Comparison of ENCODE assay signal across 9 cellular contexts in the genomic region with DNA sequence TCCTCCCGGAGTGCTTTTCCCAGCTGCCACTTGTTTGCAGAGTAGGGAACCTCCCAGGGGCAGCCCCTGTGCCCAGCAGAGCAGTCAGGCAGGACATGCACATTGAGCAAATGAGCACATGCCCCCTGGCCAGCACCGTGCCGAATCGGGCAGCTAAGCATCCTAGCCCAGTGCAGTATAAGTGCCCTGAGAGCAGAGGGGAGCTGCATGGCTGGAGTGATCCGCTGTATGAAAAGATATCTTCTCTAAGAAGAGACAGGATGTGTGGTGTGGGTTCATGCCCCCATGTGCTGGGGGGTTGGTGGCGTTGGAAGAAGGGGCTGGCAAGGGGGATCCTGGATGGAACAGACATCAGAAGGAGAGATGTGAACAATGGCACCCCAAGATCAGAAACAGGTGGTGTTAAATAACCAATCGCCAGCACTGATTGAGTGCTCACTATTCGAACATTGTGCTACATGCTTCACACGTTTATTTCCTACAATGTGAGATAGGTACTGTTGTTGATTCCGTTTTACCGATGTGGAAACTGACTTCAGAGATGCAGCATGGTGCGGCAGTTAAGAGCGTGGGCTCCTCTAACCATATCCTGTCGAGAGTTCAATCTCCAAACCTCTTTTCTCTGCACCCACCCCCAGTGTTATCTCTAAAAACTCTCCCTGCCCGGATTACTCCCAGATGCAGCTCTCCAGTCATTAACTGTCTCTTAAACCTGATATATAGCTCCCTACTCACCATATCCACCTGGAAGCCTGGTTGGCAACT. TPM values are rescaled to one million over a fixed set of nuclear protein-coding genes. Genes with fewer than 3 reads are reported as not detected.
DNase-seq lines count a peak whose midpoint lies in the region; ATAC-seq, FAIRE-seq and TF ChIP-seq lines count a peak whose summit lies in the region.
"Had no signal": no experiment of that assay in that cellular context is flagged by ENCODE, and none has a peak within 500 bp of the region (broad histone marks: within the 10 kb centered on the region; RNA-seq: fewer than 3 reads in every experiment).

No MANE protein-coding gene starts in this region.

- no peak overlapping the region for H2AFZ ChIP-seq in HepG2 (ENCODE audit: low read length)

- TF ChIP-seq CTCF in HepG2 (CRISPR knock-in tag; IDR thresholded peaks at IDR 0.05) (no peak), right lobe of liver (IDR thresholded peaks at IDR 0.05) (no peak), D721Med (IDR thresholded peaks at IDR 0.05; ENCODE audit: insufficient read depth, missing control alignments) (no peak)

- BruUV-seq in HepG2 (replicated peaks; lab: Mats Ljungman, UMichigan), result no TSS peak

- peak overlapping the region; percentile 68 for H3K4me2 ChIP-seq in HepG2 (ENCODE audit: low read depth, low read length)

- H3K9me3 ChIP-seq in HepG2 (ENCODE audit: low read length) (no peaks in the 10 kb centered on the region), right lobe of liver (no peaks in the 10 kb centered on the region), mucosa of rectum (ENCODE audit: control insufficient read depth in 2 of 2, low read length in 2 of 2) (no peaks in the 10 kb centered on the region)

- peak; percentile 8 for ATAC-seq in HepG2
- ATAC-seq in right lobe of liver, result no peak
- ATAC-seq in HG02840 (IDR thresholded peaks at IDR 0.05; ENCODE audit: low FRiP score, unreplicated experiment), result no peak

- WGBS in HepG2 (ENCODE audit: low lambda C conversion rate), result 91% methylated on average over 15 of the region's 15 CpGs
- WGBS in right lobe of liver (ENCODE audit: insufficient coverage, low coverage, low lambda C conversion rate, missing lambda C conversion rate), result 87% methylated on average over 13 of the region's 15 CpGs
- 82% methylated on average over 15 of the region's 15 CpGs for WGBS in urinary bladder

- FAIRE-seq in HepG2 (lab: Jason Lieb, UNC), result no peak
- FAIRE-seq in D721Med (lab: Jason Lieb, UNC), result no peak

- intact Hi-C loops in HepG2 (cut with micrococcal nuclease; ENCODE audit: unreplicated experiment) (no loop called here), right lobe of liver (cut with DNase I) (no loop called here)

- peaks cover 28% of the 10 kb centered on the region for H3K4me1 ChIP-seq in HepG2 (ENCODE audit: insufficient read depth, low read length)
- H3K4me1 ChIP-seq in right lobe of liver, result peaks cover 0 to 15% (median 5%) of the 10 kb centered on the region in 4 donors
- peaks cover 23 to 26% of the 10 kb centered on the region in 2 donors for H3K4me1 ChIP-seq in mucosa of rectum (ENCODE audit: control insufficient read depth in 2 of 2, insufficient read depth in 2 of 2, low read length in 2 of 2)
- H3K4me1 ChIP-seq in urinary bladder (ENCODE audit: insufficient read depth), result no peaks in the 10 kb centered on the region

- CTCF ChIA-PET in HepG2 (lab: Yijun Ruan, JAX; ENCODE audit: low intra/inter-chr PET ratio, low total read pairs), result interaction anchor here (1.1 kb wide), 1 partner anchor 82 kb away, joined by 3 read pairs; a partner anchor contains a TSS

- H3K27ac ChIP-seq in HepG2 (ENCODE audit: extremely low read length, insufficient read depth, low read length) (no peak overlapping the region), right lobe of liver (no peak overlapping the region), mucosa of rectum (ENCODE audit: low read depth in 2 of 2, low read length in 2 of 2) (peak overlapping the region; percentile 26 to 86), urinary bladder (ENCODE audit: low read depth) (no peak overlapping the region)

- DNase-seq in HepG2 (ENCODE audit: low spot score) (no peak), right lobe of liver (no peak), D721Med (ENCODE audit: insufficient read length, low spot score) (no peak), LoVo (ENCODE audit: low spot score) (no peak)
- DNase-seq in activated naive CD4-positive, alpha-beta T cell treated with anti-CD3 and anti-CD28 coated beads, Interleukin-2, amount 50 U/mL, for 16 hours, result peak; percentile 45

- POLR2A ChIA-PET in HepG2 (lab: Yijun Ruan, JAX), result interaction anchor here (0.7 kb wide), 1 partner anchor 131 kb away, joined by 4 read pairs; a partner anchor contains a TSS

- H3K79me2 ChIP-seq in HepG2 (ENCODE audit: insufficient read depth, low read length), result no peaks in the 10 kb centered on the region

- H3K27me3 ChIP-seq in HepG2 (ENCODE audit: control insufficient read depth in 1 of 2, insufficient read depth in 2 of 2, low read length in 2 of 2) (no peaks in the 10 kb centered on the region), right lobe of liver (no peaks in the 10 kb centered on the region), mucosa of rectum (ENCODE audit: control insufficient read depth in 2 of 2, insufficient read depth in 2 of 2, low read length in 2 of 2) (no peaks in the 10 kb centered on the region)
- H3K27me3 ChIP-seq: SJSA1 had no signal

- in situ Hi-C loops in HepG2 (cut with HindIII; ENCODE audit: extremely low pct_ligation_motif_present, low pct_unique_long_range_greater_than_20kb), result no loop called here

- no peak for TF ChIP-seq POLR2A in HepG2 (IDR thresholded peaks at IDR 0.05; ENCODE audit: insufficient read depth in 1 of 2, low read depth in 2 of 2, low read length in 2 of 2)
- no peak for TF ChIP-seq POLR2A in right lobe of liver (IDR thresholded peaks at IDR 0.05)

- H3K36me3 ChIP-seq in HepG2 (replicated peaks in 1 of 2; ENCODE audit: control insufficient read depth in 1 of 2, insufficient read depth in 2 of 2, low read length in 2 of 2) (peaks cover 2 to 11% of the 10 kb centered on the region in 2 experiments; a peak in 3 of 5 replicates), right lobe of liver (peaks cover 0 to 6% (median 0%) of the 10 kb centered on the region in 4 donors), mucosa of rectum (ENCODE audit: control insufficient read depth in 2 of 2, insufficient read depth in 2 of 2, low read length in 2 of 2) (peaks cover 2 to 19% of the 10 kb centered on the region in 2 donors), urinary bladder (ENCODE audit: insufficient read depth) (no peaks in the 10 kb centered on the region)

- H4K20me1 ChIP-seq in HepG2 (ENCODE audit: insufficient read depth, low read length), result no peaks in the 10 kb centered on the region

- peak overlapping the region; percentile 72 for H3K9ac ChIP-seq in HepG2 (ENCODE audit: insufficient read depth, low read depth, low read length)
- peak overlapping the region; percentile 16 to 80 for H3K9ac ChIP-seq in mucosa of rectum (ENCODE audit: low read depth in 1 of 2, low read length in 2 of 2)

- TF ChIP-seq EP300 in HepG2 (IDR thresholded peaks at IDR 0.05; ENCODE audit: low read depth in 2 of 2, low read length in 2 of 2) (no peak), HepG2 (CRISPR knock-in tag; IDR thresholded peaks at IDR 0.05; ENCODE audit: borderline replicate concordance) (no peak)

- H3K4me3 ChIP-seq in HepG2 (replicated peaks in 1 of 3; ENCODE audit: insufficient read depth in 1 of 3, low read depth in 2 of 3, low read length in 3 of 3) (peak overlapping the region in 1 of 3 experiments; percentile 75; a peak in 2 of 6 replicates), right lobe of liver (peak overlapping the region in 1 of 3 donors; percentile 61), mucosa of rectum (ENCODE audit: low read length in 2 of 2) (peak overlapping the region; percentile 13 to 91), urinary bladder (ENCODE audit: low read depth, low read length) (peak overlapping the region; percentile 32)

- no peak for TF ChIP-seq RAD21 in HepG2 (CRISPR knock-in tag; IDR thresholded peaks at IDR 0.05)

RNA-seq across cellular contexts. Expression of a gene that starts 1.3 kb away (rescaled TPM):
- total RNA-seq in HepG2 (2016; rRNA removed; fragmentation: Illumina TruSeq; extraction: Trizol) (51.8 and 54.7 TPM in 2 replicates), right lobe of liver (10 to 100 TPM; 20.8 to 33.9 (median 25.7) TPM), urinary bladder (42.9 TPM)
- total RNA-seq in HepG2 (2016; cell fraction: cytosol; rRNA removed; fragmentation: Illumina TruSeq; extraction: Trizol; ENCODE audit: low read depth), result 29.3 and 29.9 TPM in 2 replicates
- total RNA-seq in HepG2 (2016; cell fraction: insoluble cytoplasmic fraction; rRNA removed; fragmentation: Illumina TruSeq; extraction: Trizol), result 49.6 and 51.5 TPM in 2 replicates
- 34.6 and 35.9 TPM in 2 replicates for total RNA-seq in HepG2 (2016; cell fraction: membrane; rRNA removed; fragmentation: Illumina TruSeq; extraction: Trizol)
- total RNA-seq in HepG2 (2016; cell fraction: nucleus; rRNA removed; fragmentation: Illumina TruSeq; extraction: Trizol), result 23.8 and 25.0 TPM in 2 replicates
- polyA plus RNA-seq in HepG2 (2011; rRNA removed) (110 and 113 TPM in 2 replicates), urinary bladder (135 TPM)
- 108 and 172 TPM in 2 replicates for polyA plus RNA-seq in HepG2 (2011; cell fraction: cytosol; rRNA removed)
- 78.7 and 80.7 TPM in 2 replicates for polyA plus RNA-seq in HepG2 (2011; cell fraction: nucleus; rRNA removed)
- polyA plus RNA-seq in HepG2 (2012), result 58.6 and 77.3 TPM in 2 replicates
- polyA plus RNA-seq in HepG2 (2016; cell fraction: cytosol; fragmentation: Illumina TruSeq; extraction: Trizol; ENCODE audit: low read depth), result 24.7 and 25.0 TPM in 2 replicates
- 54.4 and 55.2 TPM in 2 replicates for polyA plus RNA-seq in HepG2 (2016; cell fraction: insoluble cytoplasmic fraction; fragmentation: Illumina TruSeq; extraction: Trizol; ENCODE audit: low read depth)
- polyA plus RNA-seq in HepG2 (2016; cell fraction: membrane; fragmentation: Illumina TruSeq; extraction: Trizol; ENCODE audit: low read depth), result 28.2 and 32.3 TPM in 2 replicates
- polyA plus RNA-seq in HepG2 (2016; cell fraction: nucleus; fragmentation: Illumina TruSeq; extraction: Trizol; ENCODE audit: insufficient read depth, low read depth), result 38.0 and 39.2 TPM in 2 replicates
- polyA minus RNA-seq in HepG2 (2011; rRNA and poly(A)+ RNA removed; ENCODE audit: low replicate concordance), result 79.5 and 121 TPM in 2 replicates
- polyA minus RNA-seq in HepG2 (2011; cell fraction: cytosol; rRNA and poly(A)+ RNA removed), result 35.7 and 42.3 TPM in 2 replicates
- polyA minus RNA-seq in HepG2 (2011; cell fraction: nucleus; rRNA and poly(A)+ RNA removed), result 23.3 and 30.8 TPM in 2 replicates

RNA-seq across cellular contexts. Expression of a gene that starts 15.0 kb away (rescaled TPM):
- total RNA-seq in HepG2 (2016; rRNA removed; fragmentation: Illumina TruSeq; extraction: Trizol) (5.1 and 6.9 TPM in 2 replicates), right lobe of liver (100 to 1,000 TPM in 2 of 6 experiments, 10 to 100 TPM in 4; 29.1 to 133 (median 40.9) TPM), urinary bladder (20.4 TPM)
- 19.7 and 21.6 TPM in 2 replicates for total RNA-seq in HepG2 (2016; cell fraction: cytosol; rRNA removed; fragmentation: Illumina TruSeq; extraction: Trizol; ENCODE audit: low read depth)
- 3.5 and 6.0 TPM in 2 replicates for total RNA-seq in HepG2 (2016; cell fraction: insoluble cytoplasmic fraction; rRNA removed; fragmentation: Illumina TruSeq; extraction: Trizol)
- total RNA-seq in HepG2 (2016; cell fraction: membrane; rRNA removed; fragmentation: Illumina TruSeq; extraction: Trizol), result 16.8 and 19.3 TPM in 2 replicates
- total RNA-seq in HepG2 (2016; cell fraction: nucleus; rRNA removed; fragmentation: Illumina TruSeq; extraction: Trizol), result 5.3 and 5.6 TPM in 2 replicates
- polyA plus RNA-seq in HepG2 (2011; rRNA removed) (26.9 and 36.5 TPM in 2 replicates), urinary bladder (80.2 TPM)
- 56.6 and 72.3 TPM in 2 replicates for polyA plus RNA-seq in HepG2 (2011; cell fraction: cytosol; rRNA removed)
- polyA plus RNA-seq in HepG2 (2011; cell fraction: nucleus; rRNA removed), result 67.1 and 76.3 TPM in 2 replicates
- 21.5 and 23.1 TPM in 2 replicates for polyA plus RNA-seq in HepG2 (2012)
- polyA plus RNA-seq in HepG2 (2016; cell fraction: cytosol; fragmentation: Illumina TruSeq; extraction: Trizol; ENCODE audit: low read depth), result 118 and 120 TPM in 2 replicates
- 17.4 and 19.8 TPM in 2 replicates for polyA plus RNA-seq in HepG2 (2016; cell fraction: insoluble cytoplasmic fraction; fragmentation: Illumina TruSeq; extraction: Trizol; ENCODE audit: low read depth)
- 70.1 and 76.5 TPM in 2 replicates for polyA plus RNA-seq in HepG2 (2016; cell fraction: membrane; fragmentation: Illumina TruSeq; extraction: Trizol; ENCODE audit: low read depth)
- 24.6 and 30.7 TPM in 2 replicates for polyA plus RNA-seq in HepG2 (2016; cell fraction: nucleus; fragmentation: Illumina TruSeq; extraction: Trizol; ENCODE audit: insufficient read depth, low read depth)
- polyA minus RNA-seq in HepG2 (2011; rRNA and poly(A)+ RNA removed; ENCODE audit: low replicate concordance), result 6.6 and 13.2 TPM in 2 replicates
- polyA minus RNA-seq in HepG2 (2011; cell fraction: cytosol; rRNA and poly(A)+ RNA removed), result 5.4 and 6.5 TPM in 2 replicates
- 7.3 and 8.6 TPM in 2 replicates for polyA minus RNA-seq in HepG2 (2011; cell fraction: nucleus; rRNA and poly(A)+ RNA removed)

RNA-seq across cellular contexts. Expression of a gene that starts 21.1 kb away (rescaled TPM):
- total RNA-seq in HepG2 (2016; rRNA removed; fragmentation: Illumina TruSeq; extraction: Trizol) (7.7 and 8.5 TPM in 2 replicates), right lobe of liver (10 to 100 TPM in 4 of 6 experiments, 1 to 10 TPM in 2; 8.6 to 21.3 (median 15.0) TPM), urinary bladder (12.6 TPM)
- 2.1 and 3.4 TPM in 2 replicates for total RNA-seq in HepG2 (2016; cell fraction: cytosol; rRNA removed; fragmentation: Illumina TruSeq; extraction: Trizol; ENCODE audit: low read depth)
- total RNA-seq in HepG2 (2016; cell fraction: insoluble cytoplasmic fraction; rRNA removed; fragmentation: Illumina TruSeq; extraction: Trizol), result 6.0 and 8.5 TPM in 2 replicates
- total RNA-seq in HepG2 (2016; cell fraction: membrane; rRNA removed; fragmentation: Illumina TruSeq; extraction: Trizol), result 8.3 and 9.9 TPM in 2 replicates
- total RNA-seq in HepG2 (2016; cell fraction: nucleus; rRNA removed; fragmentation: Illumina TruSeq; extraction: Trizol), result 7.3 and 8.9 TPM in 2 replicates
- polyA plus RNA-seq in HepG2 (2011; rRNA removed) (8.2 and 9.4 TPM in 2 replicates), urinary bladder (18.5 TPM)
- 5.2 and 10.7 TPM in 2 replicates for polyA plus RNA-seq in HepG2 (2011; cell fraction: cytosol; rRNA removed)
- 38.2 and 58.0 TPM in 2 replicates for polyA plus RNA-seq in HepG2 (2011; cell fraction: nucleus; rRNA removed)
- 4.4 and 9.1 TPM in 2 replicates for polyA plus RNA-seq in HepG2 (2012)
- 3.2 and 3.6 TPM in 2 replicates for polyA plus RNA-seq in HepG2 (2016; cell fraction: cytosol; fragmentation: Illumina TruSeq; extraction: Trizol; ENCODE audit: low read depth)
- polyA plus RNA-seq in HepG2 (2016; cell fraction: insoluble cytoplasmic fraction; fragmentation: Illumina TruSeq; extraction: Trizol; ENCODE audit: low read depth), result 5.6 and 8.6 TPM in 2 replicates
- 7.7 and 8.1 TPM in 2 replicates for polyA plus RNA-seq in HepG2 (2016; cell fraction: membrane; fragmentation: Illumina TruSeq; extraction: Trizol; ENCODE audit: low read depth)
- 19.9 and 22.6 TPM in 2 replicates for polyA plus RNA-seq in HepG2 (2016; cell fraction: nucleus; fragmentation: Illumina TruSeq; extraction: Trizol; ENCODE audit: insufficient read depth, low read depth)
- polyA minus RNA-seq in HepG2 (2011; rRNA and poly(A)+ RNA removed; ENCODE audit: low replicate concordance), result 29.1 and 72.8 TPM in 2 replicates
- 10.6 and 11.6 TPM in 2 replicates for polyA minus RNA-seq in HepG2 (2011; cell fraction: cytosol; rRNA and poly(A)+ RNA removed)
- 6.8 and 9.1 TPM in 2 replicates for polyA minus RNA-seq in HepG2 (2011; cell fraction: nucleus; rRNA and poly(A)+ RNA removed)

RNA-seq across cellular contexts. Expression of a gene that starts 23.9 kb away (rescaled TPM):
- total RNA-seq in HepG2 (2016; rRNA removed; fragmentation: Illumina TruSeq; extraction: Trizol), result 19.7 and 23.2 TPM in 2 replicates
- 18.4 and 24.3 TPM in 2 replicates for total RNA-seq in HepG2 (2016; cell fraction: cytosol; rRNA removed; fragmentation: Illumina TruSeq; extraction: Trizol; ENCODE audit: low read depth)
- 14.9 and 23.0 TPM in 2 replicates for total RNA-seq in HepG2 (2016; cell fraction: insoluble cytoplasmic fraction; rRNA removed; fragmentation: Illumina TruSeq; extraction: Trizol)
- total RNA-seq in HepG2 (2016; cell fraction: membrane; rRNA removed; fragmentation: Illumina TruSeq; extraction: Trizol), result 24.4 and 32.7 TPM in 2 replicates
- 16.1 and 17.6 TPM in 2 replicates for total RNA-seq in HepG2 (2016; cell fraction: nucleus; rRNA removed; fragmentation: Illumina TruSeq; extraction: Trizol)
- 15.0 and 15.2 TPM in 2 replicates for polyA plus RNA-seq in HepG2 (2011; rRNA removed)
- 13.5 and 23.6 TPM in 2 replicates for polyA plus RNA-seq in HepG2 (2011; cell fraction: cytosol; rRNA removed)
- polyA plus RNA-seq in HepG2 (2011; cell fraction: nucleus; rRNA removed), result 32.3 and 35.7 TPM in 2 replicates
- 11.0 and 19.0 TPM in 2 replicates for polyA plus RNA-seq in HepG2 (2012)
- 34.7 and 53.1 TPM in 2 replicates for polyA plus RNA-seq in HepG2 (2016; cell fraction: cytosol; fragmentation: Illumina TruSeq; extraction: Trizol; ENCODE audit: low read depth)
- polyA plus RNA-seq in HepG2 (2016; cell fraction: insoluble cytoplasmic fraction; fragmentation: Illumina TruSeq; extraction: Trizol; ENCODE audit: low read depth), result 31.6 and 43.1 TPM in 2 replicates
- 52.5 and 57.8 TPM in 2 replicates for polyA plus RNA-seq in HepG2 (2016; cell fraction: membrane; fragmentation: Illumina TruSeq; extraction: Trizol; ENCODE audit: low read depth)
- 45.1 and 46.7 TPM in 2 replicates for polyA plus RNA-seq in HepG2 (2016; cell fraction: nucleus; fragmentation: Illumina TruSeq; extraction: Trizol; ENCODE audit: insufficient read depth, low read depth)
- 16.8 and 42.0 TPM in 2 replicates for polyA minus RNA-seq in HepG2 (2011; rRNA and poly(A)+ RNA removed; ENCODE audit: low replicate concordance)
- 13.8 and 17.6 TPM in 2 replicates for polyA minus RNA-seq in HepG2 (2011; cell fraction: cytosol; rRNA and poly(A)+ RNA removed)
- polyA minus RNA-seq in HepG2 (2011; cell fraction: nucleus; rRNA and poly(A)+ RNA removed), result 10.1 and 16.6 TPM in 2 replicates
- 10 to 100 TPM; 45.2 to 74.9 (median 55.7) TPM for total RNA-seq in right lobe of liver
- 5.9 TPM for total RNA-seq in urinary bladder
- polyA plus RNA-seq in urinary bladder, result 75.8 TPM

RNA-seq across cellular contexts. Expression of a gene that starts 28.9 kb away (rescaled TPM):
- total RNA-seq in HepG2 (2016; rRNA removed; fragmentation: Illumina TruSeq; extraction: Trizol), result not detected in 2 replicates
- not detected in 2 replicates for total RNA-seq in HepG2 (2016; cell fraction: cytosol; rRNA removed; fragmentation: Illumina TruSeq; extraction: Trizol; ENCODE audit: low read depth)
- not detected in 2 replicates for total RNA-seq in HepG2 (2016; cell fraction: insoluble cytoplasmic fraction; rRNA removed; fragmentation: Illumina TruSeq; extraction: Trizol)
- not detected in 2 replicates for total RNA-seq in HepG2 (2016; cell fraction: membrane; rRNA removed; fragmentation: Illumina TruSeq; extraction: Trizol)
- not detected in 2 replicates for total RNA-seq in HepG2 (2016; cell fraction: nucleus; rRNA removed; fragmentation: Illumina TruSeq; extraction: Trizol)
- not detected in 2 replicates for polyA plus RNA-seq in HepG2 (2011; rRNA removed)
- not detected in 2 replicates for polyA plus RNA-seq in HepG2 (2011; cell fraction: cytosol; rRNA removed)
- polyA plus RNA-seq in HepG2 (2011; cell fraction: nucleus; rRNA removed), result not detected in 2 replicates
- not detected in 2 replicates for polyA plus RNA-seq in HepG2 (2012)
- not detected in 2 replicates for polyA plus RNA-seq in HepG2 (2016; cell fraction: cytosol; fragmentation: Illumina TruSeq; extraction: Trizol; ENCODE audit: low read depth)
- not detected in 2 replicates for polyA plus RNA-seq in HepG2 (2016; cell fraction: insoluble cytoplasmic fraction; fragmentation: Illumina TruSeq; extraction: Trizol; ENCODE audit: low read depth)
- polyA plus RNA-seq in HepG2 (2016; cell fraction: membrane; fragmentation: Illumina TruSeq; extraction: Trizol; ENCODE audit: low read depth), result not detected in 2 replicates
- polyA plus RNA-seq in HepG2 (2016; cell fraction: nucleus; fragmentation: Illumina TruSeq; extraction: Trizol; ENCODE audit: insufficient read depth, low read depth), result not detected in 2 replicates
- polyA minus RNA-seq in HepG2 (2011; rRNA and poly(A)+ RNA removed; ENCODE audit: low replicate concordance), result not detected in 2 replicates
- not detected in 2 replicates for polyA minus RNA-seq in HepG2 (2011; cell fraction: cytosol; rRNA and poly(A)+ RNA removed)
- not detected in 2 replicates for polyA minus RNA-seq in HepG2 (2011; cell fraction: nucleus; rRNA and poly(A)+ RNA removed)
- total RNA-seq in right lobe of liver, result 1 to 10 TPM in 4 of 6 experiments, under 1 TPM in 2; 0.55 to 1.7 (median 1.2) TPM
- total RNA-seq in urinary bladder, result 0.26 TPM
- polyA plus RNA-seq in urinary bladder, result 0.96 TPM
- total RNA-seq: SJSA1 had no signal

Comparison
In these comparisons a context has a peak if more than half of its experiments do, and no peak if none do; other contexts are left out.
1. H3K27ac ChIP-seq: peak in mucosa of rectum (2 of 2); none in HepG2 (single experiment), right lobe of liver (0 of 3) and urinary bladder (single experiment).